In the genomic region with DNA sequence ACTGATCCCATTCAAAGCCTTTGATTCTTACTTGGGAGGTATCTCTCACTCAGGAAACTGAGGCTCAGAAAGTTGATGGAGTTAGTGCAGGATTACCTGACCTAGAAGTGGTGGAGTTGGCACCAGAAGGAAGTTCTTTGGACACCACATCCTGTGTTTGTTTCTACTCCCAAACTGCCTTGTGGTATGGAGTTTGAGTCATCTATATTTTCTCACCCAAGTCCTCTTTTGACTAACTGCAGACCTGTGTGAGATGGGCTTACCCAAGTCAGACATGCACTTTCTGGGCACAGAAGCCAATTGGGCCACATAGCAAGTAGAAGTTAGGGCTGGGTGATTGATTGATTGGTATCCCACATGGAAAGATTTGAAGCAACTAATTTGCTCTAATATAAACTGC, we compare ENCODE assay signal across 8 cellular contexts. TPM values are rescaled to one million over a fixed set of nuclear protein-coding genes. Genes with fewer than 3 reads are reported as not detected.
DNase-seq lines count a peak whose midpoint lies in the region; ATAC-seq, FAIRE-seq and TF ChIP-seq lines count a peak whose summit lies in the region.

No MANE protein-coding gene starts in this region.

- no peak for FAIRE-seq in D721Med (lab: Jason Lieb, UNC)

- peaks cover 0 to 10% (median 8%) of the 10 kb centered on the region in 3 donors for H3K36me3 Mint-ChIP-seq in naive thymus-derived CD8-positive, alpha-beta T cell

- H3K4me3 Mint-ChIP-seq in naive thymus-derived CD8-positive, alpha-beta T cell = no peak overlapping the region

- peak; percentile 13 for DNase-seq in UCSD-AML1 (lab: John Stamatoyannopoulos, UW; ENCODE audit: unreplicated experiment)
- peak; percentile 76 for DNase-seq in kidney tubule cell (ENCODE audit: low spot score)
- no peak for DNase-seq in D721Med (ENCODE audit: insufficient read length, low spot score)
- DNase-seq in naive thymus-derived CD8-positive, alpha-beta T cell = no peak
- DNase-seq in HT-29 (ENCODE audit: low spot score) = no peak
- no peak for DNase-seq in COLO668 (lab: John Stamatoyannopoulos, UW; ENCODE audit: unreplicated experiment)

- no peak for TF ChIP-seq CTCF in D721Med (IDR thresholded peaks at IDR 0.05; ENCODE audit: insufficient read depth, missing control alignments)

- H3K4me1 Mint-ChIP-seq in naive thymus-derived CD8-positive, alpha-beta T cell = peaks cover 9 to 24% (median 22%) of the 10 kb centered on the region in 4 donors

- peaks cover 0 to 3% (median 0%) of the 10 kb centered on the region in 9 donors for H3K9me3 Mint-ChIP-seq in naive thymus-derived CD8-positive, alpha-beta T cell

- H3K27ac Mint-ChIP-seq in naive thymus-derived CD8-positive, alpha-beta T cell = peak overlapping the region in 3 of 10 donors; percentile 47 to 64 (median 55)

- ATAC-seq in GM18520 (IDR thresholded peaks at IDR 0.05; ENCODE audit: unreplicated experiment) (peak; percentile 53), HG02981 (IDR thresholded peaks at IDR 0.05; ENCODE audit: unreplicated experiment) (peak; percentile 78)
- ATAC-seq in naive thymus-derived CD8-positive, alpha-beta T cell = no peak

- no peaks in the 10 kb centered on the region for H3K27me3 Mint-ChIP-seq in naive thymus-derived CD8-positive, alpha-beta T cell

- POLR2A ChIA-PET in naive thymus-derived CD8-positive, alpha-beta T cell (lab: Charles Lee) = interaction anchor here (0.7 kb wide), 1 partner anchor 411 kb away, joined by 3 read pairs; no protein-coding TSS in a partner anchor

RNA-seq across cellular contexts. Expression of gene FGGY, which starts 36.1 kb away (rescaled TPM):
- 10 to 100 TPM in 1 of 2 experiments, 1 to 10 TPM in 1; 9.6 to 11.1 TPM for total RNA-seq in naive thymus-derived CD8-positive, alpha-beta T cell
- polyA plus RNA-seq in naive thymus-derived CD8-positive, alpha-beta T cell = 1 to 10 TPM; 5.7 to 6.4 (median 5.8) TPM
- total RNA-seq in HT-29 (2014; rRNA removed; shearing (Covaris generic)) = 12.6 and 14.2 TPM in 2 replicates

Comparison
In these comparisons a context has a peak if more than half of its experiments do, and no peak if none do; other contexts are left out.
1. ATAC-seq: peak in GM18520 (single experiment) and HG02981 (single experiment); none in naive thymus-derived CD8-positive, alpha-beta T cell (0 of 2).
2. DNase-seq: peak in UCSD-AML1 (single experiment) and kidney tubule cell (single experiment); none in D721Med (single experiment), naive thymus-derived CD8-positive, alpha-beta T cell (0 of 10), HT-29 (single experiment) and COLO668 (single experiment).